18 cellular contexts compared by ENCODE assay signal in the genomic region with DNA sequence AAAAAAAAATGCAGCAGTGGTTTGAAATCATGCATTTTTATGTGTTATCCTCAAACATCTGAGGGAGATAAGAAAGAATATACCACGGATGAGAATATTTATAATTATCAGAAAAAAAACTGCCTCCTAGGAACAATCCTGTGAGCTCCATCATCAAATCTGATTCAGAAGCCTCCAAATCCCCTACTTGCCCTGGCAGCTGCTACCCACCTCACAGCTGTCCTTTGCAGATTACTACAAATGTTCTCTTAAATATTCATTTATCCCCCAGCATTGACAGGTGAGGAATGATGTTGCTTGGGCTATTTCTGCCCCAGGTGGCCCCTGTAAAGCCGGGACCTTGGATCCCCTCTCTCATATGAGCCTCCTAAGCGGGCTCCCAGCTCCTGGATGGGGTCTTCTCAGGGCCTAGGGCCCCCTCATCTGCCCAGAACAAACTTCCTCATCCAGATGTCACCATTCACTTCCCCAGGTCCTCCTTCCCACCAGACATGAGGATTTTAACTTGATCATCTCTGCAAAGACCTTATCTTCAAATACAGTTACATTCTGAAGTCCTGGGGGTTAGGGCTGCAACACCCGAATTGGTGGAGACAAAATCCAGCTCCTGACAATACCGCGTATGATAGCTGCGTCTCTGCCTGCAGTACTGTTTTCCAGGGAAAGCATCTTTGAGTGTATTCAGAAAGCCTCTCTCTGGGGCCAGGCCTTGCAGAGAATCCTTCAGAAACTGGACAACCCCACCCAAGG.
"Had no signal": no experiment of that assay in that cellular context is flagged by ENCODE, and none has a peak within 500 bp of the region (broad histone marks: within the 10 kb centered on the region; RNA-seq: fewer than 3 reads in every experiment).

No MANE protein-coding gene starts in this region.

- H3K27me3 ChIP-seq: uterus had no signal

- H3K27ac ChIP-seq: esophagus squamous epithelium, heart right ventricle, neutrophil, tibial nerve, uterus had no signal

- H3K9me3 ChIP-seq: esophagus squamous epithelium, heart right ventricle, neutrophil, uterus had no signal

- H3K36me3 ChIP-seq: esophagus squamous epithelium, heart right ventricle, neutrophil, tibial nerve, uterus had no signal

- H3K4me3 ChIP-seq: esophagus squamous epithelium, heart right ventricle, uterus had no signal

- ATAC-seq: activated CD4-positive, CD25-positive, alpha-beta regulatory T cell treated with anti-CD3 and anti-CD28 coated beads, Interleukin-2, amount 50 U/mL, for 24 hours; activated T-cell treated with anti-CD3 and anti-CD28 coated beads, Interleukin-2, amount 50 U/mL, for 72 hours; effector memory CD8-positive, alpha-beta T cell; heart right ventricle; left ventricle myocardium superior; naive thymus-derived CD8-positive, alpha-beta T cell had no signal

- H3K4me1 ChIP-seq: uterus had no signal

- DNase-seq: activated CD4-positive, alpha-beta T cell treated with anti-CD3 and anti-CD28 coated beads, Interleukin-2, amount 50 U/mL, for 1 hour; activated CD8-positive, alpha-beta memory T cell treated with anti-CD3 and anti-CD28 coated beads for 24 hours; activated CD8-positive, alpha-beta memory T cell treated with anti-CD3 and anti-CD28 coated beads, Interleukin-2, amount 50 U/mL, for 48 hours; activated naive CD8-positive, alpha-beta T cell treated with anti-CD3 and anti-CD28 coated beads, Interleukin-2, amount 10 ng/mL, durations not matched to agents 7 days and 5 days; activated T-cell treated with anti-CD3 and anti-CD28 coated beads, Interleukin-2, amount 50 U/mL, for 72 hours; amygdala; caudate nucleus; effector memory CD8-positive, alpha-beta T cell; esophagus squamous epithelium; heart right ventricle; kidney glomerular epithelial cell; left ventricle myocardium superior; naive thymus-derived CD8-positive, alpha-beta T cell; stimulated activated CD4-positive, alpha-beta T cell treated with anti-CD3 and anti-CD28 coated beads, Interleukin-2, amount 100 ng/mL, for 24 hours; uterus had no signal
